8 cellular contexts compared by ENCODE assay signal in genomic region chr2:102240640-102241370, GRCh38. TPM values are rescaled to one million over a fixed set of nuclear protein-coding genes. Genes with fewer than 3 reads are reported as not detected.
DNase-seq lines count a peak whose midpoint lies in the region; ATAC-seq, FAIRE-seq and TF ChIP-seq lines count a peak whose summit lies in the region.

No MANE protein-coding gene starts in this region.

- FAIRE-seq in H54 (lab: Jason Lieb, UNC) = peak; percentile 43

- H3K27ac ChIP-seq in ovary (peak overlapping the region in 1 of 2 donors; percentile 25), thoracic aorta (peak overlapping the region; percentile 77 to 81)

- H3K4me1 ChIP-seq in ovary (ENCODE audit: insufficient read depth) (peaks cover 2% of the 10 kb centered on the region), thoracic aorta (ENCODE audit: control insufficient read depth in 1 of 2, low read depth in 2 of 2) (peaks cover 2 to 16% of the 10 kb centered on the region in 2 donors)

- peak; percentile 79 for ATAC-seq in thoracic aorta (ENCODE audit: insufficient number of reproducible peaks, low FRiP score, low read depth)

- no peak for TF ChIP-seq POLR2A in H54 (IDR thresholded peaks at IDR 0.05; ENCODE audit: low read depth, low read length)
- TF ChIP-seq POLR2A in ovary (IDR thresholded peaks at IDR 0.05) = no peak

- H3K4me3 ChIP-seq in ovary (no peak overlapping the region), thoracic aorta (peak overlapping the region; percentile 68)

- no peak for TF ChIP-seq EP300 in ovary (IDR thresholded peaks at IDR 0.05)

- TF ChIP-seq CTCF in ovary (IDR thresholded peaks at IDR 0.05) (peak; percentile 95 to 99 (median 97)), thoracic aorta (IDR thresholded peaks at IDR 0.05) (peak; percentile 97)

- H3K9me3 ChIP-seq in ovary (no peaks in the 10 kb centered on the region), thoracic aorta (no peaks in the 10 kb centered on the region)

- H3K27me3 ChIP-seq in ovary (no peaks in the 10 kb centered on the region), thoracic aorta (replicated peaks; ENCODE audit: insufficient read depth) (no peaks in the 10 kb centered on the region)

- intact Hi-C loops in ovary (cut with DNase I) = loop anchor here in 2 of 4 donors (2.0 to 10.0 kb wide), 3 partner anchors 219 to 826 kb away; no protein-coding TSS in a partner anchor

- 15% methylated on average over 22 of the region's 22 CpGs for WGBS in ovary, 3 donors

- peak; percentile 53 for DNase-seq in G401 (ENCODE audit: low spot score)
- DNase-seq in H54 (ENCODE audit: insufficient read length, low spot score) = peak; percentile 79
- DNase-seq in LoVo (ENCODE audit: low spot score) = peak; percentile 87
- DNase-seq in SK-MEL-5 (ENCODE audit: low read depth, low spot score) = peak; percentile 81
- peak; percentile 91 for DNase-seq in activated naive CD4-positive, alpha-beta T cell treated with Interleukin-2 at 50 U/mL for 16 hours
- DNase-seq in globus pallidus (ENCODE audit: low spot score) = peak; percentile 83
- peak; percentile 88 to 94 (median 93) for DNase-seq in ovary
- peak; percentile 46 for DNase-seq in thoracic aorta (ENCODE audit: low spot score)

- H3K36me3 ChIP-seq in ovary (no peaks in the 10 kb centered on the region), thoracic aorta (no peaks in the 10 kb centered on the region)

- in situ Hi-C loops in G401 (cut with HindIII; ENCODE audit: low sequenced_read_pairs) (no loop called here), SK-MEL-5 (cut with HindIII; ENCODE audit: low pct_unique_long_range_greater_than_20kb, low sequenced_read_pairs) (no loop called here)

RNA-seq across cellular contexts. Expression of gene IL1RL2, which starts 54.0 kb away (rescaled TPM):
- total RNA-seq in G401 (2014; rRNA removed; shearing (Covaris generic)) = not detected in 2 replicates
- total RNA-seq in SK-MEL-5 (2014; rRNA removed; shearing (Covaris generic)) = not detected in 2 replicates
- not detected in 2 replicates for polyA plus RNA-seq in SK-MEL-5 (2015; cell fraction: cytosol; rRNA removed)
- polyA plus RNA-seq in SK-MEL-5 (2015; cell fraction: nucleus; rRNA removed) = not detected in 2 replicates
- total RNA-seq in ovary (1 to 10 TPM in 3 of 7 donors, under 1 TPM in 1, not detected in 3; 0.26 to 2.0 (median 1.6) TPM), thoracic aorta (1 to 10 TPM in 1 of 2 donors, under 1 TPM in 1; 0.68 to 1.3 TPM)
- polyA plus RNA-seq in ovary = 1 to 10 TPM in 1 of 2 donors, under 1 TPM in 1; 0.24 to 1.1 TPM
